In the genomic region with DNA sequence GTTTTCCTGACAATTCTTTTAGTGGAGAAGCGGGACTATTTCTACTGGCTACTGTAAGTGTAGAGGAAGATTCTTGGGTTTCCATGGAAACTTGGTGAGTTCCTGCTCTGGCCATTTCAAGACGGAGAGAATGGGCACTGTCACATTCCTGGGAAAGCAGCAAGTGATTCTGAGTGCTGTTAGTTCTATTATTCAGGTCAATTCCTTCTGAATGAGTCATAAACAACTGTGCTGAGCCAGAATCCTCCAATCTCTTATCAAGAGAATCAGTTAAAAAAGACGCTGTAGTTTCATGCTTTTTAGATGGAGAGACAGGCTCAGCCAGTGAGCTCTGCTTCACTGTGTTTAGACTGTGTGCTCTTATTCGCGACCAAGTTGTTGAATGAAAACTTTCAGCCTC, we compare ENCODE assay signal across 1 cellular context.
TF ChIP-seq lines count a peak whose summit lies in the region.

No MANE protein-coding gene starts in this region.

TF ChIP-seq in GM12878, 131 proteins besides CTCF, POLR2A, EP300 and RAD21 (continued from another document):
- TF ChIP-seq, protein P1, sequence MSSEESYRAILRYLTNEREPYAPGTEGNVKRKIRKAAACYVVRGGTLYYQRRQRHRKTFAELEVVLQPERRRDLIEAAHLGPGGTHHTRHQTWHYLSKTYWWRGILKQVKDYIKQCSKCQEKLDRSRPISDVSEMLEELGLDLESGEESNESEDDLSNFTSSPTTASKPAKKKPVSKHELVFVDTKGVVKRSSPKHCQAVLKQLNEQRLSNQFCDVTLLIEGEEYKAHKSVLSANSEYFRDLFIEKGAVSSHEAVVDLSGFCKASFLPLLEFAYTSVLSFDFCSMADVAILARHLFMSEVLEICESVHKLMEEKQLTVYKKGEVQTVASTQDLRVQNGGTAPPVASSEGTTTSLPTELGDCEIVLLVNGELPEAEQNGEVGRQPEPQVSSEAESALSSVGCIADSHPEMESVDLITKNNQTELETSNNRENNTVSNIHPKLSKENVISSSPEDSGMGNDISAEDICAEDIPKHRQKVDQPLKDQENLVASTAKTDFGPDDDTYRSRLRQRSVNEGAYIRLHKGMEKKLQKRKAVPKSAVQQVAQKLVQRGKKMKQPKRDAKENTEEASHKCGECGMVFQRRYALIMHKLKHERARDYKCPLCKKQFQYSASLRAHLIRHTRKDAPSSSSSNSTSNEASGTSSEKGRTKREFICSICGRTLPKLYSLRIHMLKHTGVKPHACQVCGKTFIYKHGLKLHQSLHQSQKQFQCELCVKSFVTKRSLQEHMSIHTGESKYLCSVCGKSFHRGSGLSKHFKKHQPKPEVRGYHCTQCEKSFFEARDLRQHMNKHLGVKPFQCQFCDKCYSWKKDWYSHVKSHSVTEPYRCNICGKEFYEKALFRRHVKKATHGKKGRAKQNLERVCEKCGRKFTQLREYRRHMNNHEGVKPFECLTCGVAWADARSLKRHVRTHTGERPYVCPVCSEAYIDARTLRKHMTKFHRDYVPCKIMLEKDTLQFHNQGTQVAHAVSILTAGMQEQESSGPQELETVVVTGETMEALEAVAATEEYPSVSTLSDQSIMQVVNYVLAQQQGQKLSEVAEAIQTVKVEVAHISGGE (CRISPR knock-in tag; IDR thresholded peaks at IDR 0.05), result no peak
